Comparison of ENCODE assay signal across 8 cellular contexts in genomic region chrX:71098302-71098701, GRCh38. TPM values are rescaled to one million over a fixed set of nuclear protein-coding genes. Genes with fewer than 3 reads are reported as not detected.
DNase-seq lines count a peak whose midpoint lies in the region; ATAC-seq and TF ChIP-seq lines count a peak whose summit lies in the region.

No MANE protein-coding gene starts in this region.

- H3K4me3 ChIP-seq in CD4-positive, CD25-positive, alpha-beta regulatory T cell (ENCODE audit: low read depth, low read length) = peak overlapping the region; percentile 51
- H3K4me3 ChIP-seq in GM23338 = peak overlapping the region; percentile 78

- H4K20me1 ChIP-seq in GM23338 (replicated peaks; ENCODE audit: insufficient read depth) = no peaks in the 10 kb centered on the region

- TF ChIP-seq CTCF in GM23338 (conservative IDR thresholded peaks at IDR 0.05; ENCODE audit: low read depth in 2 of 2) = peak; percentile 48 to 67

- H3K27ac ChIP-seq in CD4-positive, CD25-positive, alpha-beta regulatory T cell (ENCODE audit: insufficient read depth, low read length, poor library complexity, severe bottlenecking) = peak overlapping the region; percentile 41
- H3K27ac ChIP-seq in GM23338 (ENCODE audit: low read depth) = peak overlapping the region; percentile 78; the same call in 1 of the 2 replicates

- H2AFZ ChIP-seq in GM23338 = no peak overlapping the region

- peak; percentile 40 to 42 for ATAC-seq in CD4-positive, CD25-positive, alpha-beta regulatory T cell (ENCODE audit: low read depth in 2 of 2)
- ATAC-seq in GM23338 (no peak), HG02798 (IDR thresholded peaks at IDR 0.05; ENCODE audit: poor library complexity, unreplicated experiment) (no peak)

- peaks cover 52% of the 10 kb centered on the region for H3K4me1 ChIP-seq in CD4-positive, CD25-positive, alpha-beta regulatory T cell (ENCODE audit: control insufficient read depth, insufficient read depth, low read length, poor library complexity, severe bottlenecking)
- peaks cover 44% of the 10 kb centered on the region for H3K4me1 ChIP-seq in GM23338 (ENCODE audit: insufficient read depth)

- intact Hi-C loops in activated T-helper 2 cell treated with anti-CD3 and anti-CD28 coated beads, Interferon-gamma antibody, Interleukin-2, Interleukin-4, amounts not matched to agents 10 μg/mL and 5 μg/mL and 100 μg/mL, durations not matched to agents 14 hours and 24 hours and 36 hours (cut with micrococcal nuclease) = loop anchor here (1.0 to 5.0 kb wide), 2 partner anchors 31 to 84 kb away; no protein-coding TSS in a partner anchor

- peak; percentile 73 to 86 (median 81) for DNase-seq in CD4-positive, CD25-positive, alpha-beta regulatory T cell
- DNase-seq in GM23338 (ENCODE audit: low spot score) (peak; percentile 32), RKO (ENCODE audit: low spot score) (peak; percentile 31), glomerular visceral epithelial cell (ENCODE audit: extremely low spot score) (peak; percentile 34), putamen (ENCODE audit: low spot score) (peak; percentile 39), T1000 (lab: John Stamatoyannopoulos, UW) (no peak)
- peak; percentile 59 for DNase-seq in activated T-helper 2 cell treated with anti-CD3 and anti-CD28 coated beads, Interferon-gamma antibody, Interleukin-2, Interleukin-4, amounts not matched to agents 10 μg/mL and 5 μg/mL and 100 μg/mL, durations not matched to agents 14 hours and 24 hours and 36 hours (ENCODE audit: low spot score)

- peak overlapping the region; percentile 84 for H3K4me2 ChIP-seq in GM23338

- peaks cover 5% of the 10 kb centered on the region; the same call in 1 of the 2 replicates for H3F3A ChIP-seq in GM23338 (replicated peaks; ENCODE audit: low read depth)

- H3K9me2 ChIP-seq in GM23338 (ENCODE audit: insufficient read depth) = no peaks in the 10 kb centered on the region

- H3K36me3 Mint-ChIP-seq in CD4-positive, CD25-positive, alpha-beta regulatory T cell = peaks cover 4% of the 10 kb centered on the region
- H3K36me3 Mint-ChIP-seq in GM23338 (ENCODE audit: low read depth) = peaks cover 10% of the 10 kb centered on the region; the same call in 1 of the 3 replicates
- H3K36me3 Mint-ChIP-seq in activated T-helper 2 cell treated with anti-CD3 and anti-CD28 coated beads, Interferon-gamma antibody, Interleukin-2, Interleukin-4, amounts not matched to agents 10 μg/mL and 5 μg/mL and 100 μg/mL, durations not matched to agents 14 hours and 24 hours and 36 hours (ENCODE audit: low read depth) = peaks cover 3% of the 10 kb centered on the region

- H3K9me3 ChIP-seq in CD4-positive, CD25-positive, alpha-beta regulatory T cell (ENCODE audit: control insufficient read depth in 2 of 2, low read length in 2 of 2) = no peaks in the 10 kb centered on the region

- peaks cover 0 to 2% (median 0%) of the 10 kb centered on the region in 7 donors for H3K9me3 Mint-ChIP-seq in CD4-positive, CD25-positive, alpha-beta regulatory T cell
- no peaks in the 10 kb centered on the region; the same call in 2 of the 3 replicates for H3K9me3 Mint-ChIP-seq in GM23338
- no peaks in the 10 kb centered on the region for H3K9me3 Mint-ChIP-seq in activated T-helper 2 cell treated with anti-CD3 and anti-CD28 coated beads, Interferon-gamma antibody, Interleukin-2, Interleukin-4, amounts not matched to agents 10 μg/mL and 5 μg/mL and 100 μg/mL, durations not matched to agents 14 hours and 24 hours and 36 hours

- peak overlapping the region in 2 of 3 donors; percentile 77 to 82 for H3K27ac Mint-ChIP-seq in CD4-positive, CD25-positive, alpha-beta regulatory T cell
- H3K27ac Mint-ChIP-seq in GM23338 = no peak overlapping the region
- H3K27ac Mint-ChIP-seq in activated T-helper 2 cell treated with anti-CD3 and anti-CD28 coated beads, Interferon-gamma antibody, Interleukin-2, Interleukin-4, amounts not matched to agents 10 μg/mL and 5 μg/mL and 100 μg/mL, durations not matched to agents 14 hours and 24 hours and 36 hours = no peak overlapping the region

- no peaks in the 10 kb centered on the region for H3K27me3 ChIP-seq in CD4-positive, CD25-positive, alpha-beta regulatory T cell (ENCODE audit: control insufficient read depth, insufficient read depth, low read length)
- peaks cover 4% of the 10 kb centered on the region; the same call in 1 of the 2 replicates for H3K27me3 ChIP-seq in GM23338 (ENCODE audit: insufficient read depth)

- H3K4me1 Mint-ChIP-seq in CD4-positive, CD25-positive, alpha-beta regulatory T cell = peaks cover 7 to 78% (median 40%) of the 10 kb centered on the region in 4 donors
- peaks cover 39% of the 10 kb centered on the region for H3K4me1 Mint-ChIP-seq in GM23338
- H3K4me1 Mint-ChIP-seq in activated T-helper 2 cell treated with anti-CD3 and anti-CD28 coated beads, Interferon-gamma antibody, Interleukin-2, Interleukin-4, amounts not matched to agents 10 μg/mL and 5 μg/mL and 100 μg/mL, durations not matched to agents 14 hours and 24 hours and 36 hours (ENCODE audit: low read depth) = peaks cover 33% of the 10 kb centered on the region

- H3K36me3 ChIP-seq in CD4-positive, CD25-positive, alpha-beta regulatory T cell (ENCODE audit: control insufficient read depth, insufficient read depth, low read length) = no peaks in the 10 kb centered on the region
- H3K36me3 ChIP-seq in GM23338 (ENCODE audit: insufficient read depth) = no peaks in the 10 kb centered on the region

- peaks cover 18% of the 10 kb centered on the region for H3K79me2 ChIP-seq in GM23338 (replicated peaks; ENCODE audit: insufficient read depth)

- no peaks in the 10 kb centered on the region for H3K27me3 Mint-ChIP-seq in CD4-positive, CD25-positive, alpha-beta regulatory T cell
- peaks cover 5% of the 10 kb centered on the region for H3K27me3 Mint-ChIP-seq in GM23338 (ENCODE audit: insufficient read depth, low read depth, poor library complexity)
- no peaks in the 10 kb centered on the region for H3K27me3 Mint-ChIP-seq in activated T-helper 2 cell treated with anti-CD3 and anti-CD28 coated beads, Interferon-gamma antibody, Interleukin-2, Interleukin-4, amounts not matched to agents 10 μg/mL and 5 μg/mL and 100 μg/mL, durations not matched to agents 14 hours and 24 hours and 36 hours (ENCODE audit: low read depth)

- peak overlapping the region; percentile 61 to 92 (median 76) for H3K4me3 Mint-ChIP-seq in CD4-positive, CD25-positive, alpha-beta regulatory T cell
- H3K4me3 Mint-ChIP-seq in GM23338 = peak overlapping the region; percentile 66
- H3K4me3 Mint-ChIP-seq in activated T-helper 2 cell treated with anti-CD3 and anti-CD28 coated beads, Interferon-gamma antibody, Interleukin-2, Interleukin-4, amounts not matched to agents 10 μg/mL and 5 μg/mL and 100 μg/mL, durations not matched to agents 14 hours and 24 hours and 36 hours (ENCODE audit: low read depth) = no peak overlapping the region

TF ChIP-seq in GM23338, 12 proteins besides CTCF, POLR2A, EP300 and RAD21 (continues in another document):
- TF ChIP-seq ZNF114 (CRISPR knock-in tag; IDR thresholded peaks at IDR 0.05) = no peak
- no peak for TF ChIP-seq NANOG (IDR thresholded peaks at IDR 0.05; ENCODE audit: borderline replicate concordance)
- no peak for TF ChIP-seq STAT1 (IDR thresholded peaks at IDR 0.05; ENCODE audit: unreplicated experiment)
- TF ChIP-seq JUNB (IDR thresholded peaks at IDR 0.05; ENCODE audit: unreplicated experiment) = no peak

RNA-seq across cellular contexts. Expression of gene FOXO4, which starts 2.7 kb away (rescaled TPM):
- total RNA-seq in CD4-positive, CD25-positive, alpha-beta regulatory T cell = 49.9 TPM
- 1 to 10 TPM; 1.8 to 3.3 (median 2.5) TPM for polyA plus RNA-seq in CD4-positive, CD25-positive, alpha-beta regulatory T cell
- total RNA-seq in GM23338 (2014; rRNA removed; shearing (Covaris generic)) = 26.6 and 31.4 TPM in 2 replicates
- 7.0 and 8.0 TPM in 2 replicates for polyA plus RNA-seq in GM23338 (2016; fragmentation: Nextera tagmentation; extraction: Ambion mirVana)
- 10.6 and 11.6 TPM in 2 replicates for total RNA-seq in activated T-helper 2 cell treated with anti-CD3 and anti-CD28 coated beads, Interferon-gamma antibody, Interleukin-2, Interleukin-4, amounts not matched to agents 10 μg/mL and 5 μg/mL and 100 μg/mL, durations not matched to agents 14 hours and 24 hours and 36 hours

RNA-seq across cellular contexts. Expression of gene CXorf65, which starts 8.2 kb away (rescaled TPM):
- 81.0 TPM for total RNA-seq in CD4-positive, CD25-positive, alpha-beta regulatory T cell
- 1 to 10 TPM; 1.6 to 4.3 (median 3.2) TPM for polyA plus RNA-seq in CD4-positive, CD25-positive, alpha-beta regulatory T cell
- not detected in 2 replicates for total RNA-seq in GM23338 (2014; rRNA removed; shearing (Covaris generic))
- polyA plus RNA-seq in GM23338 (2016; fragmentation: Nextera tagmentation; extraction: Ambion mirVana) = 0.79 and 1.1 TPM in 2 replicates
- 22.7 and 26.3 TPM in 2 replicates for total RNA-seq in activated T-helper 2 cell treated with anti-CD3 and anti-CD28 coated beads, Interferon-gamma antibody, Interleukin-2, Interleukin-4, amounts not matched to agents 10 μg/mL and 5 μg/mL and 100 μg/mL, durations not matched to agents 14 hours and 24 hours and 36 hours

RNA-seq across cellular contexts. Expression of gene IL2RG, which starts 13.1 kb away (rescaled TPM):
- 504 TPM for total RNA-seq in CD4-positive, CD25-positive, alpha-beta regulatory T cell
- polyA plus RNA-seq in CD4-positive, CD25-positive, alpha-beta regulatory T cell = 1,000 to 10,000 TPM in 3 of 4 donors, 100 to 1,000 TPM in 1; 997 to 1,278 (median 1,072) TPM
- not detected in 2 replicates for total RNA-seq in GM23338 (2014; rRNA removed; shearing (Covaris generic))
- 0.26 and 0.31 TPM in 2 replicates for polyA plus RNA-seq in GM23338 (2016; fragmentation: Nextera tagmentation; extraction: Ambion mirVana)
- total RNA-seq in activated T-helper 2 cell treated with anti-CD3 and anti-CD28 coated beads, Interferon-gamma antibody, Interleukin-2, Interleukin-4, amounts not matched to agents 10 μg/mL and 5 μg/mL and 100 μg/mL, durations not matched to agents 14 hours and 24 hours and 36 hours = 358 and 366 TPM in 2 replicates

RNA-seq across cellular contexts. Expression of gene MED12, which starts 20.1 kb away (rescaled TPM):
- 83.8 TPM for total RNA-seq in CD4-positive, CD25-positive, alpha-beta regulatory T cell
- polyA plus RNA-seq in CD4-positive, CD25-positive, alpha-beta regulatory T cell = 1 to 10 TPM; 6.3 to 9.7 (median 8.2) TPM
- 35.2 and 40.6 TPM in 2 replicates for total RNA-seq in GM23338 (2014; rRNA removed; shearing (Covaris generic))
- 6.9 and 7.1 TPM in 2 replicates for polyA plus RNA-seq in GM23338 (2016; fragmentation: Nextera tagmentation; extraction: Ambion mirVana)
- 71.1 and 71.3 TPM in 2 replicates for total RNA-seq in activated T-helper 2 cell treated with anti-CD3 and anti-CD28 coated beads, Interferon-gamma antibody, Interleukin-2, Interleukin-4, amounts not matched to agents 10 μg/mL and 5 μg/mL and 100 μg/mL, durations not matched to agents 14 hours and 24 hours and 36 hours

RNA-seq across cellular contexts. Expression of gene SNX12, which starts 30.2 kb away (rescaled TPM):
- total RNA-seq in CD4-positive, CD25-positive, alpha-beta regulatory T cell = 29.5 TPM
- 1 to 10 TPM; 4.0 to 9.2 (median 5.8) TPM for polyA plus RNA-seq in CD4-positive, CD25-positive, alpha-beta regulatory T cell
- total RNA-seq in GM23338 (2014; rRNA removed; shearing (Covaris generic)) = 70.8 and 75.3 TPM in 2 replicates
- polyA plus RNA-seq in GM23338 (2016; fragmentation: Nextera tagmentation; extraction: Ambion mirVana) = 27.9 and 28.5 TPM in 2 replicates
- total RNA-seq in activated T-helper 2 cell treated with anti-CD3 and anti-CD28 coated beads, Interferon-gamma antibody, Interleukin-2, Interleukin-4, amounts not matched to agents 10 μg/mL and 5 μg/mL and 100 μg/mL, durations not matched to agents 14 hours and 24 hours and 36 hours = 49.9 and 50.1 TPM in 2 replicates

Comparison
In these comparisons a context has a peak if more than half of its experiments do, and no peak if none do; other contexts are left out.
1. ATAC-seq: peak in CD4-positive, CD25-positive, alpha-beta regulatory T cell (2 of 2); none in GM23338 (single experiment) and HG02798 (single experiment).
2. H3K27ac Mint-ChIP-seq: peak in CD4-positive, CD25-positive, alpha-beta regulatory T cell (2 of 3); none in GM23338 (single experiment) and activated T-helper 2 cell treated with anti-CD3 and anti-CD28 coated beads, Interferon-gamma antibody, Interleukin-2, Interleukin-4, amounts not matched to agents 10 μg/mL and 5 μg/mL and 100 μg/mL, durations not matched to agents 14 hours and 24 hours and 36 hours (single experiment).
3. RNA of gene CXorf65, which starts 8.2 kb away (total RNA-seq): 81.0 TPM in CD4-positive, CD25-positive, alpha-beta regulatory T cell (single experiment) and 22.7 to 26.3 TPM in activated T-helper 2 cell treated with anti-CD3 and anti-CD28 coated beads, Interferon-gamma antibody, Interleukin-2, Interleukin-4, amounts not matched to agents 10 μg/mL and 5 μg/mL and 100 μg/mL, durations not matched to agents 14 hours and 24 hours and 36 hours; not detected in GM23338; every median in the first group is over 10 times any median in the second.
4. RNA of gene IL2RG, which starts 13.1 kb away (total RNA-seq): 504 TPM in CD4-positive, CD25-positive, alpha-beta regulatory T cell (single experiment) and 358 to 366 TPM in activated T-helper 2 cell treated with anti-CD3 and anti-CD28 coated beads, Interferon-gamma antibody, Interleukin-2, Interleukin-4, amounts not matched to agents 10 μg/mL and 5 μg/mL and 100 μg/mL, durations not matched to agents 14 hours and 24 hours and 36 hours; not detected in GM23338; every median in the first group is over 100 times any median in the second.